Comparison of ENCODE assay signal across 18 cellular contexts in the genomic region with DNA sequence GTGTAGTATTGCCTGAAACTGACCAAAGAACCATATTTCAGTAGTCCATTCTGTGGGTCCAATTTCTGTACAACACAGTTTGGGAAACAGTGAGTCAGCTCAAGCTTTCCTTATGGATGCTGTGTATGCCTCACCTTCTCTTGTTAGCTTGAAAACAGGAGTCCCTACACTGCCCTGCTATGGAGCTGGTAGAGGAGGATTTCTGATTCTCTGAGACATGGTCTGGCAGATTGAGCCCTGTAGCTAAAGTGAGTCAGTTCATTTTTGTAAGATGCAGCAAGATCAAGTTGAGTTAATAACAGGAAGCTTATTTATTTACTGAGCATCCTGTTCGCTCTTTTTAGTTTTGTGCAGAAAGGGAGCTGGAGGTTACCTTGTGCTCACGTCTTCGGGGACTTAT.
A peak's percentile ranks its signal among the peaks of the same experiment; 100 is the strongest.
DNase-seq lines count a peak whose midpoint lies in the region; ATAC-seq, FAIRE-seq and TF ChIP-seq lines count a peak whose summit lies in the region.
"Had no signal": no experiment of that assay in that cellular context is flagged by ENCODE, and none has a peak within 500 bp of the region (broad histone marks: within the 10 kb centered on the region; RNA-seq: fewer than 3 reads in every experiment).

No MANE protein-coding gene starts in this region.

- H4K8ac ChIP-seq in IMR-90 (ENCODE audit: low read depth in 2 of 2, low read length in 2 of 2), result no peak overlapping the region

- no peaks in the 10 kb centered on the region; the same call in 1 of the 2 replicates for H3K27me3 ChIP-seq in IMR-90 (ENCODE audit: control insufficient read depth, insufficient read depth, low read length)
- H3K27me3 ChIP-seq in adipocyte (replicated peaks; ENCODE audit: control insufficient read depth, insufficient read depth, low read length), result no peaks in the 10 kb centered on the region
- H3K27me3 ChIP-seq in endothelial cell of umbilical vein (ENCODE audit: control insufficient read depth in 2 of 2, insufficient read depth in 2 of 2, low read length in 2 of 2), result peaks cover 0 to 4% of the 10 kb centered on the region in 2 experiments
- no peaks in the 10 kb centered on the region for H3K27me3 ChIP-seq in heart right ventricle
- H3K27me3 ChIP-seq in gastroesophageal sphincter, result no peaks in the 10 kb centered on the region

- no peak overlapping the region for H3K23ac ChIP-seq in IMR-90 (ENCODE audit: low read depth, low read length)

- DNase-seq in IMR-90 (peak; percentile 22), adipocyte (ENCODE audit: low read depth) (peak; percentile 2), endothelial cell of umbilical vein (ENCODE audit: low read depth, low spot score) (peak; percentile 6), renal cortical epithelial cell (ENCODE audit: low read depth) (peak; percentile 23), LoVo (ENCODE audit: low spot score) (no peak), heart right ventricle (no peak), Calu3 (no peak)
- DNase-seq: C1 segment of cervical spinal cord; CD4-positive, alpha-beta T cell; DMS153; DMS79 treated with DMSO at 0.1 percent for 48 hours; GF-D8; GOT3; H9 had no signal

- H3K27ac ChIP-seq in IMR-90 (ENCODE audit: insufficient read depth, low read length) (no peak overlapping the region), endothelial cell of umbilical vein (ENCODE audit: insufficient read depth, low read depth, low read length) (no peak overlapping the region), heart right ventricle (no peak overlapping the region), gastroesophageal sphincter (no peak overlapping the region)

- TF ChIP-seq POLR2A in IMR-90 (IDR thresholded peaks at IDR 0.05; ENCODE audit: low read depth, low read length), result no peak
- no peak for TF ChIP-seq POLR2A in endothelial cell of umbilical vein (IDR thresholded peaks at IDR 0.05; ENCODE audit: low read depth, low read length)
- no peak for TF ChIP-seq POLR2A in gastroesophageal sphincter (IDR thresholded peaks at IDR 0.05)

- H3K9me3 Mint-ChIP-seq in Calu3 (ENCODE audit: low read depth, unreplicated experiment), result peaks cover 2% of the 10 kb centered on the region
- H3K9me3 Mint-ChIP-seq: CD4-positive, alpha-beta T cell; H9; IgD-negative memory B cell had no signal

- in situ Hi-C loops in IMR-90 (cut with MboI; ENCODE audit: low sequenced_read_pairs), result no loop called here

- H4K20me1 ChIP-seq in IMR-90 (ENCODE audit: insufficient read depth, low read length) (no peaks in the 10 kb centered on the region), endothelial cell of umbilical vein (replicated peaks; ENCODE audit: control insufficient read depth, extremely low read depth, insufficient read depth, low read length) (no peaks in the 10 kb centered on the region)

- no peaks in the 10 kb centered on the region for H3K9me3 ChIP-seq in IMR-90 (ENCODE audit: control insufficient read depth, insufficient read depth, low read length)
- no peaks in the 10 kb centered on the region for H3K9me3 ChIP-seq in adipocyte (ENCODE audit: control insufficient read depth, low read length)
- no peaks in the 10 kb centered on the region for H3K9me3 ChIP-seq in endothelial cell of umbilical vein (replicated peaks; ENCODE audit: control insufficient read depth, insufficient read depth, low read length)
- H3K9me3 ChIP-seq in heart right ventricle, result no peaks in the 10 kb centered on the region
- H3K9me3 ChIP-seq in gastroesophageal sphincter, result no peaks in the 10 kb centered on the region

- H3K56ac ChIP-seq in IMR-90 (ENCODE audit: extremely low read depth, insufficient read depth, low read length), result no peak overlapping the region

- H3K36me3 Mint-ChIP-seq in Calu3 (ENCODE audit: insufficient read depth, unreplicated experiment), result no peaks in the 10 kb centered on the region
- H3K36me3 Mint-ChIP-seq: IgD-negative memory B cell had no signal

- no peak overlapping the region for H2BK5ac ChIP-seq in IMR-90 (ENCODE audit: low read depth, low read length, poor library complexity, severe bottlenecking)

- no peak overlapping the region for H3K27ac Mint-ChIP-seq in Calu3 (ENCODE audit: unreplicated experiment)
- H3K27ac Mint-ChIP-seq: B cell; CD4-positive, alpha-beta T cell; H9; IgD-negative memory B cell had no signal

- H2AFZ ChIP-seq in IMR-90 (replicated peaks; ENCODE audit: low read length, poor library complexity) (no peak overlapping the region), endothelial cell of umbilical vein (ENCODE audit: low read depth, low read length) (no peak overlapping the region)

- no peaks in the 10 kb centered on the region for H3K4me1 ChIP-seq in IMR-90 (ENCODE audit: control insufficient read depth, insufficient read depth, low read length)
- peaks cover 21% of the 10 kb centered on the region for H3K4me1 ChIP-seq in adipocyte (ENCODE audit: control insufficient read depth, insufficient read depth, low read length)
- H3K4me1 ChIP-seq in endothelial cell of umbilical vein (ENCODE audit: control insufficient read depth, extremely low read depth, insufficient read depth, low read length), result no peaks in the 10 kb centered on the region
- peaks cover 0 to 13% (median 0%) of the 10 kb centered on the region in 9 donors for H3K4me1 ChIP-seq in heart right ventricle
- peaks cover 0 to 9% (median 4%) of the 10 kb centered on the region in 3 donors for H3K4me1 ChIP-seq in gastroesophageal sphincter

- dilution Hi-C loops in IMR-90 (cut with HindIII; ENCODE audit: low sequenced_read_pairs, unreplicated experiment), result no loop called here
- dilution Hi-C loops in endothelial cell of umbilical vein (cut with MboI; ENCODE audit: extremely low pct_ligation_motif_present, low sequenced_read_pairs), result no loop called here

- H4K5ac ChIP-seq in IMR-90 (ENCODE audit: low read depth, low read length), result no peak overlapping the region

- H3K4ac ChIP-seq in IMR-90 (ENCODE audit: low read depth, low read length), result no peak overlapping the region

- BruUV-seq in IMR-90 (replicated peaks; lab: Mats Ljungman, UMichigan) (no TSS peak), endothelial cell of umbilical vein (replicated peaks; lab: Mats Ljungman, UMichigan) (no TSS peak), Calu3 (replicated peaks; lab: Mats Ljungman, UMichigan) (no TSS peak)

- H2BK120ac ChIP-seq in IMR-90 (ENCODE audit: low read depth, low read length), result no peak overlapping the region

- H3K9me1 ChIP-seq in IMR-90 (ENCODE audit: insufficient read depth, low read length) (no peaks in the 10 kb centered on the region; the same call in 1 of the 2 replicates), endothelial cell of umbilical vein (replicated peaks; ENCODE audit: control insufficient read depth, extremely low read depth, insufficient read depth, low read length) (no peaks in the 10 kb centered on the region)

- no peak overlapping the region for H3K4me3 Mint-ChIP-seq in Calu3 (ENCODE audit: low read depth, unreplicated experiment)
- H3K4me3 Mint-ChIP-seq: B cell; CD4-positive, alpha-beta T cell; H9; IgD-negative memory B cell had no signal

- CTCF ChIA-PET in IMR-90 (lab: Yijun Ruan, JAX), result no interaction called here
- CTCF ChIA-PET in endothelial cell of umbilical vein (lab: Charles Lee), result interaction anchor here (1.1 kb wide), 1 partner anchor 19 kb away, joined by 3 read pairs; no protein-coding TSS in a partner anchor
- CTCF ChIA-PET in Calu3 (lab: Charles Lee), result interaction anchor here (0.9 kb wide), 1 partner anchor 12 kb away, joined by 3 read pairs; no protein-coding TSS in a partner anchor

- H3K9ac ChIP-seq in IMR-90 (ENCODE audit: low read depth, low read length), result no peak overlapping the region
- no peak overlapping the region for H3K9ac ChIP-seq in adipocyte (ENCODE audit: low read length)
- no peak overlapping the region for H3K9ac ChIP-seq in endothelial cell of umbilical vein (replicated peaks; ENCODE audit: extremely low read depth, insufficient read depth, low read length)

- H3K79me2 ChIP-seq in endothelial cell of umbilical vein (ENCODE audit: control insufficient read depth, insufficient read depth, low read length), result no peaks in the 10 kb centered on the region

- H3K4me1 Mint-ChIP-seq in Calu3 (ENCODE audit: low read depth, unreplicated experiment), result peaks cover 8% of the 10 kb centered on the region
- H3K4me1 Mint-ChIP-seq: B cell, IgD-negative memory B cell had no signal

- H3K18ac ChIP-seq in IMR-90 (ENCODE audit: low read depth, low read length), result no peak overlapping the region

- no peak overlapping the region for H2BK15ac ChIP-seq in IMR-90 (ENCODE audit: low read depth, low read length)

- no peaks in the 10 kb centered on the region for H3K27me3 Mint-ChIP-seq in Calu3 (ENCODE audit: unreplicated experiment)
- H3K27me3 Mint-ChIP-seq: B cell; CD4-positive, alpha-beta T cell; IgD-negative memory B cell had no signal

- TF ChIP-seq EP300 in gastroesophageal sphincter (IDR thresholded peaks at IDR 0.05), result no peak

- H3K79me1 ChIP-seq in IMR-90 (ENCODE audit: low read depth in 1 of 2, low read length in 2 of 2), result no peaks in the 10 kb centered on the region

- ATAC-seq in IMR-90 (ENCODE audit: low read depth), result no peak
- no peak for ATAC-seq in heart right ventricle
- ATAC-seq in gastroesophageal sphincter, result no peak

- H2AK5ac ChIP-seq in IMR-90 (ENCODE audit: low read depth, low read length), result no peak overlapping the region

- H2BK20ac ChIP-seq in IMR-90 (ENCODE audit: low read depth, low read length), result no peak overlapping the region

- H3K36me3 ChIP-seq in IMR-90 (ENCODE audit: control insufficient read depth, insufficient read depth, low read length), result no peaks in the 10 kb centered on the region
- no peaks in the 10 kb centered on the region for H3K36me3 ChIP-seq in adipocyte (ENCODE audit: control insufficient read depth, insufficient read depth, low read length, severe bottlenecking)
- no peaks in the 10 kb centered on the region for H3K36me3 ChIP-seq in endothelial cell of umbilical vein (ENCODE audit: control insufficient read depth in 2 of 2, extremely low read depth in 1 of 2, insufficient read depth in 2 of 2, low read length in 2 of 2)
- no peaks in the 10 kb centered on the region for H3K36me3 ChIP-seq in heart right ventricle
- no peaks in the 10 kb centered on the region for H3K36me3 ChIP-seq in gastroesophageal sphincter

- H3K4me2 ChIP-seq in IMR-90 (ENCODE audit: low read depth, low read length) (no peak overlapping the region), endothelial cell of umbilical vein (ENCODE audit: insufficient read depth, low read length) (no peak overlapping the region)

- no peak overlapping the region for H3K14ac ChIP-seq in IMR-90 (replicated peaks; ENCODE audit: low read depth, low read length)

- no peak overlapping the region for H2AK9ac ChIP-seq in IMR-90 (replicated peaks; ENCODE audit: low read depth, low read length, poor library complexity)

- WGBS in IMR-90 (ENCODE audit: extremely low coverage in 2 of 2, insufficient read length in 1 of 2), 2 experiments, result 90% methylated on average over 2 of the region's 3 CpGs; no CpG with 5 or more reads in 1 of the 2 experiments
- WGBS in heart right ventricle, 2 donors, result 77 to 82% methylated on average over 3 of the region's 3 CpGs
- 83 to 92% methylated on average over 3 of the region's 3 CpGs for WGBS in gastroesophageal sphincter (ENCODE audit: low coverage in 1 of 2), 2 donors

- POLR2A ChIA-PET in IMR-90 (lab: Charles Lee; ENCODE audit: unreplicated experiment) (no interaction called here), endothelial cell of umbilical vein (lab: Charles Lee) (no interaction called here)

- TF ChIP-seq CTCF in IMR-90 (conservative IDR thresholded peaks at IDR 0.05; ENCODE audit: low read depth, low read length), result no peak
- TF ChIP-seq CTCF in endothelial cell of umbilical vein (IDR thresholded peaks at IDR 0.05; ENCODE audit: extremely low read depth in 1 of 2, insufficient read depth in 1 of 2, low read depth in 1 of 2, low read length in 2 of 2), result no peak
- no peak for TF ChIP-seq CTCF in heart right ventricle (IDR thresholded peaks at IDR 0.05)
- TF ChIP-seq CTCF in gastroesophageal sphincter (IDR thresholded peaks at IDR 0.05), result no peak
- TF ChIP-seq CTCF in Calu3 (IDR thresholded peaks at IDR 0.05; ENCODE audit: unreplicated experiment), result no peak

- H3K4me3 ChIP-seq in IMR-90 (ENCODE audit: insufficient read depth, low read depth, low read length) (no peak overlapping the region), adipocyte (ENCODE audit: low read length) (no peak overlapping the region), endothelial cell of umbilical vein (replicated peaks in 1 of 3; ENCODE audit: insufficient read depth in 1 of 3, low read depth in 1 of 3, low read length in 3 of 3) (no peak overlapping the region), heart right ventricle (no peak overlapping the region), gastroesophageal sphincter (no peak overlapping the region)

- FAIRE-seq in endothelial cell of umbilical vein (lab: Jason Lieb, UNC), result no peak
- FAIRE-seq: A204.1 had no signal

- no peak for TF ChIP-seq RAD21 in IMR-90 (IDR thresholded peaks at IDR 0.05; ENCODE audit: low read length)

- no peak overlapping the region for H4K91ac ChIP-seq in IMR-90 (ENCODE audit: insufficient read depth, low read depth, low read length)

- intact Hi-C loops in IMR-90 (cut with micrococcal nuclease), result loop anchor here (10.0 kb wide), 1 partner anchor 908 kb away; no protein-coding TSS in a partner anchor
- intact Hi-C loops in endothelial cell of umbilical vein (cut with micrococcal nuclease), result no loop called here
- intact Hi-C loops in heart right ventricle (cut with DNase I), result no loop called here
- intact Hi-C loops in Calu3 (cut with micrococcal nuclease; ENCODE audit: unreplicated experiment), result loop anchor here (10.0 kb wide), 1 partner anchor 192 kb away; no protein-coding TSS in a partner anchor

Comparison
In these comparisons a context has a peak if more than half of its experiments do, and no peak if none do; other contexts are left out.
1. DNase-seq: peak in IMR-90 (single experiment), adipocyte (single experiment), endothelial cell of umbilical vein (single experiment) and renal cortical epithelial cell (single experiment); none in LoVo (single experiment), heart right ventricle (0 of 2) and Calu3 (single experiment).
2. intact Hi-C loops: an anchor here in IMR-90 (10.0 kb wide) and Calu3 (10.0 kb wide); none called in endothelial cell of umbilical vein and heart right ventricle.